8 cellular contexts compared by ENCODE assay signal in the genomic region with DNA sequence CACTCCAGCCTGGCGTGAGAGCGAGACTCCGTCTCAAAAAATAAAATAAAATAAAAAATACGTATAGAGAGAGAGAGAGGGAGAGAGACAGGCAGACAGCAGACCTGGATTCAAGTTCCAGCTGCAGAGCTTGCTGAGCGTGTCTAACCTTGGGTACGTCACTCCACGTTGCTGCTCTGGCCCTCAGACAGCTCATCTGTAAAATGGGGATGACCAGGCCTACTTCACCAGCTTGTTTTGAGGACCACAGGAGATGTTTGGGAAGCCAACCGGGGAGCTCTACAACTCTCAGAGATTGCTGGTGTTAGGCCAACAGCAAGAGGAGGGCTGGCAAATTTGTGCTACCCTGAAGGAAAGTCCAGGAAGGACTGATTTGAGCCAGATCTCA. TPM values are rescaled to one million over a fixed set of nuclear protein-coding genes. Genes with fewer than 3 reads are reported as not detected.
DNase-seq lines count a peak whose midpoint lies in the region; ATAC-seq, FAIRE-seq and TF ChIP-seq lines count a peak whose summit lies in the region.

No MANE protein-coding gene starts in this region.

- peak overlapping the region; percentile 86 for H3K27ac Mint-ChIP-seq in CD4-positive, alpha-beta T cell

- H3K4ac ChIP-seq in H1 (replicated peaks; ENCODE audit: insufficient read length, low read depth, low read length) (peak overlapping the region; percentile 30), neuronal stem cell (ENCODE audit: low read length) (no peak overlapping the region)

- H3K27me3 Mint-ChIP-seq in CD4-positive, alpha-beta T cell, result no peaks in the 10 kb centered on the region

- H3K27me3 ChIP-seq in CD4-positive, alpha-beta T cell (ENCODE audit: control insufficient read depth, insufficient read depth, low read length), result no peaks in the 10 kb centered on the region
- H3K27me3 ChIP-seq in OCI-LY3 (ENCODE audit: low read depth, low read length) (no peaks in the 10 kb centered on the region), H1 (replicated peaks in 1 of 4; ENCODE audit: control insufficient read depth in 3 of 4, extremely low read depth in 1 of 4, insufficient read depth in 3 of 4, low read length in 3 of 4) (peaks cover 0 to 7% (median 4%) of the 10 kb centered on the region in 4 experiments; a peak in 5 of 7 replicates), neuronal stem cell (ENCODE audit: control insufficient read depth in 3 of 3, insufficient read depth in 3 of 3, low read depth in 1 of 3, low read length in 3 of 3) (peaks cover 0 to 35% (median 0%) of the 10 kb centered on the region in 3 experiments)

- 87% methylated on average over 8 of the region's 8 CpGs; no CpG with 5 or more reads in 1 of the 2 experiments for WGBS in H1 (ENCODE audit: extremely low coverage in 1 of 2, insufficient coverage in 1 of 2, insufficient read length in 1 of 2, insufficient replicate concordance in 2 of 2, low coverage in 1 of 2, low lambda C conversion rate in 2 of 2, missing lambda C conversion rate in 1 of 2), 2 experiments
- WGBS in neuronal stem cell (ENCODE audit: extremely low coverage in 2 of 2, insufficient read length in 2 of 2, insufficient replicate concordance in 1 of 2), 2 donors, result no CpG with 5 or more reads among the region's 8 CpGs

- DNase-seq in CD4-positive, alpha-beta T cell, result no peak
- DNase-seq in H1 (ENCODE audit: low read depth in 1 of 2, low spot score in 2 of 2) (peak in 1 of 2 experiments; percentile 33), neuronal stem cell (ENCODE audit: low spot score) (no peak), 8988T (no peak), KG1 (lab: John Stamatoyannopoulos, UW) (no peak)

- H3K4me1 ChIP-seq in OCI-LY3 (ENCODE audit: low read length) (peaks cover 36% of the 10 kb centered on the region), H1 (replicated peaks in 1 of 4; ENCODE audit: control insufficient read depth in 3 of 4, insufficient read depth in 4 of 4, low read length in 3 of 4) (peaks cover 11 to 25% (median 24%) of the 10 kb centered on the region in 4 experiments; a peak in 6 of 7 replicates), neuronal stem cell (ENCODE audit: control insufficient read depth in 2 of 2, insufficient read depth in 1 of 2, low read depth in 1 of 2, low read length in 2 of 2) (peaks cover 2 to 9% of the 10 kb centered on the region in 2 donors)

- peaks cover 25% of the 10 kb centered on the region for H4K20me1 ChIP-seq in OCI-LY3 (ENCODE audit: insufficient read depth, low read length)
- peaks cover 0 to 5% of the 10 kb centered on the region in 2 experiments for H4K20me1 ChIP-seq in H1 (replicated peaks in 1 of 2; ENCODE audit: control insufficient read depth in 1 of 2, insufficient read depth in 2 of 2, low read length in 2 of 2)

- H3K4me1 Mint-ChIP-seq in CD4-positive, alpha-beta T cell (ENCODE audit: low read depth), result peaks cover 71% of the 10 kb centered on the region

- no peaks in the 10 kb centered on the region for H3K9me3 Mint-ChIP-seq in CD4-positive, alpha-beta T cell

- H3K4me2 ChIP-seq in OCI-LY3 (ENCODE audit: low read length) (peak overlapping the region; percentile 94), H1 (ENCODE audit: insufficient read depth in 1 of 2, low read depth in 2 of 2, low read length in 2 of 2) (peak overlapping the region; percentile 89 to 96), neuronal stem cell (ENCODE audit: insufficient read depth, low read length, poor library complexity, severe bottlenecking) (peak overlapping the region; percentile 82)

- H3K36me3 ChIP-seq in OCI-LY3 (replicated peaks; ENCODE audit: low read depth, low read length) (peaks cover 8% of the 10 kb centered on the region), H1 (ENCODE audit: control insufficient read depth in 2 of 4, insufficient read depth in 4 of 4, low read length in 3 of 4) (no peaks in the 10 kb centered on the region), neuronal stem cell (replicated peaks in 1 of 2; ENCODE audit: control insufficient read depth in 2 of 2, insufficient read depth in 2 of 2, low read length in 2 of 2) (no peaks in the 10 kb centered on the region)

- peak overlapping the region; percentile 84 for H3K9ac ChIP-seq in OCI-LY3 (ENCODE audit: low read length)
- peak overlapping the region in 2 of 4 experiments; percentile 40 to 52; a peak in 3 of 7 replicates for H3K9ac ChIP-seq in H1 (replicated peaks in 1 of 4; ENCODE audit: extremely low read depth in 1 of 4, low read depth in 3 of 4, low read length in 3 of 4)
- no peak overlapping the region for H3K9ac ChIP-seq in neuronal stem cell (ENCODE audit: low read depth, low read length, poor library complexity)

- H3K36me3 Mint-ChIP-seq in CD4-positive, alpha-beta T cell (ENCODE audit: low read depth), result peaks cover 18% of the 10 kb centered on the region

- FAIRE-seq in H1 (lab: Jason Lieb, UNC), result no peak

- H3K79me2 ChIP-seq in OCI-LY3 (ENCODE audit: low read length), result peaks cover 44% of the 10 kb centered on the region
- H3K79me2 ChIP-seq in H1 (ENCODE audit: control insufficient read depth in 1 of 2, insufficient read depth in 2 of 2, low read length in 2 of 2), result peaks cover 0 to 39% of the 10 kb centered on the region in 2 experiments; a peak in 2 of 4 replicates

- H2AK5ac ChIP-seq in H1 (ENCODE audit: low read depth, low read length) (no peak overlapping the region), neuronal stem cell (ENCODE audit: low read depth, low read length) (no peak overlapping the region)

- H3K14ac ChIP-seq in H1 (ENCODE audit: insufficient read length) (no peak overlapping the region), neuronal stem cell (ENCODE audit: low read length) (no peak overlapping the region)

- H3K56ac ChIP-seq in H1 (replicated peaks; ENCODE audit: insufficient read length, low read depth, low read length), result no peak overlapping the region

- peaks cover 5% of the 10 kb centered on the region for H3K23me2 ChIP-seq in H1 (ENCODE audit: low read depth, low read length)

- H4K8ac ChIP-seq in H1 (ENCODE audit: extremely low read depth, insufficient read depth, low read length) (no peak overlapping the region; the same call in 1 of the 2 replicates), neuronal stem cell (ENCODE audit: low read depth, low read length) (no peak overlapping the region)

- peaks cover 20% of the 10 kb centered on the region for H3K79me1 ChIP-seq in H1 (ENCODE audit: low read depth, low read length)
- peaks cover 3% of the 10 kb centered on the region for H3K79me1 ChIP-seq in neuronal stem cell (ENCODE audit: low read depth, low read length)

- no peak for ATAC-seq in CD4-positive, alpha-beta T cell (ENCODE audit: poor library complexity)
- ATAC-seq in HG03521 (IDR thresholded peaks at IDR 0.05; ENCODE audit: unreplicated experiment) (no peak), HG03432 (IDR thresholded peaks at IDR 0.05; ENCODE audit: unreplicated experiment) (no peak)

- CTCF ChIA-PET in CD4-positive, alpha-beta T cell (lab: Charles Lee), result no interaction called here
- CTCF ChIA-PET in H1 (lab: Charles Lee; ENCODE audit: partially characterized antibody), result interaction anchor here (0.6 to 2.7 kb wide), 14 partner anchors 10 to 1664 kb away, joined by 3 to 19 read pairs (median 4); no protein-coding TSS in a partner anchor

- no peak for TF ChIP-seq CTCF in CD4-positive, alpha-beta T cell (IDR thresholded peaks at IDR 0.05)
- TF ChIP-seq CTCF in OCI-LY3 (IDR thresholded peaks at IDR 0.05; ENCODE audit: low read depth, low read length), result no peak
- no peak for TF ChIP-seq CTCF in H1 (IDR thresholded peaks at IDR 0.05; ENCODE audit: control extremely low read depth in 1 of 3, insufficient read depth in 1 of 3, low read depth in 1 of 3, low read length in 3 of 3)

- peak overlapping the region; percentile 84 for H2BK120ac ChIP-seq in H1 (replicated peaks; ENCODE audit: low read depth, low read length)
- H2BK120ac ChIP-seq in neuronal stem cell (ENCODE audit: low read depth, low read length), result no peak overlapping the region

- H3K18ac ChIP-seq in H1 (ENCODE audit: extremely low read depth, low read length) (peak overlapping the region; percentile 75), neuronal stem cell (ENCODE audit: low read length) (no peak overlapping the region)

- no peak for TF ChIP-seq EP300 in H1 (IDR thresholded peaks at IDR 0.05; ENCODE audit: borderline replicate concordance in 1 of 2, low read depth in 2 of 2, low read length in 2 of 2)

- peak overlapping the region; percentile 94 for H3K4me3 Mint-ChIP-seq in CD4-positive, alpha-beta T cell

- no peak for TF ChIP-seq POLR2A in H1 (IDR thresholded peaks at IDR 0.05; ENCODE audit: control extremely low read depth in 1 of 2, low read depth in 2 of 2, low read length in 2 of 2)

- H2BK15ac ChIP-seq in H1 (ENCODE audit: low read length) (0 out of 2 replicates have a peak overlapping the region, but pooled peaks have one; percentile 82), neuronal stem cell (ENCODE audit: low read length) (no peak overlapping the region)

- H4K5ac ChIP-seq in H1 (ENCODE audit: insufficient read length, low read depth, low read length), result peak overlapping the region; percentile 23

- H4K91ac ChIP-seq in H1 (replicated peaks; ENCODE audit: insufficient read length, low read length) (peak overlapping the region; percentile 52), neuronal stem cell (ENCODE audit: low read depth, low read length, poor library complexity) (no peak overlapping the region)

- H2BK20ac ChIP-seq in H1 (ENCODE audit: low read length), result no peak overlapping the region; the same call in 1 of the 2 replicates

- TF ChIP-seq RAD21 in H1 (IDR thresholded peaks at IDR 0.05 in 1 of 2, conservative IDR thresholded peaks at IDR 0.05 in 1 of 2; ENCODE audit: low read depth in 2 of 2, low read length in 2 of 2), result no peak

- no peaks in the 10 kb centered on the region for H3K9me3 ChIP-seq in CD4-positive, alpha-beta T cell (ENCODE audit: control insufficient read depth, low read length)
- no peaks in the 10 kb centered on the region for H3K9me3 ChIP-seq in OCI-LY3 (ENCODE audit: insufficient read depth, low read length)
- H3K9me3 ChIP-seq in H1 (ENCODE audit: insufficient read depth in 2 of 2, low read depth in 1 of 2, low read length in 1 of 2), result no peaks in the 10 kb centered on the region
- peaks cover 0 to 8% of the 10 kb centered on the region in 2 donors for H3K9me3 ChIP-seq in neuronal stem cell (replicated peaks in 1 of 2; ENCODE audit: control insufficient read depth in 2 of 2, insufficient read depth in 1 of 2, low read depth in 1 of 2, low read length in 2 of 2)

- peak overlapping the region; percentile 23 for H3K27ac ChIP-seq in CD4-positive, alpha-beta T cell (ENCODE audit: low read depth, low read length)
- H3K27ac ChIP-seq in OCI-LY3 (ENCODE audit: low read length), result peak overlapping the region; percentile 16; the same call in 1 of the 2 replicates
- no peak overlapping the region for H3K27ac ChIP-seq in H1 (ENCODE audit: low read depth, low read length)
- H3K27ac ChIP-seq in neuronal stem cell (replicated peaks; ENCODE audit: low read length), result no peak overlapping the region

- H3K23ac ChIP-seq in H1 (ENCODE audit: insufficient read length) (no peak overlapping the region), neuronal stem cell (ENCODE audit: low read depth, low read length, poor library complexity) (no peak overlapping the region)

- intact Hi-C loops in CD4-positive, alpha-beta T cell (cut with DNase I, micrococcal nuclease), result loop anchor here (2.0 to 10.0 kb wide), 5 partner anchors 49 to 256 kb away; partner anchors contain the start of gene SLC30A1 (in 1 of the 2)

- H2BK5ac ChIP-seq in H1 (ENCODE audit: low read depth, low read length), result no peak overlapping the region
- no peak overlapping the region for H2BK5ac ChIP-seq in neuronal stem cell (ENCODE audit: low read length)

- H2BK12ac ChIP-seq in H1 (ENCODE audit: low read depth, low read length) (peak overlapping the region; percentile 40), neuronal stem cell (ENCODE audit: low read length) (no peak overlapping the region)

- POLR2A ChIA-PET in CD4-positive, alpha-beta T cell (lab: Charles Lee), result interaction anchor here (0.6 to 4.9 kb wide), 8 partner anchors 11 to 960 kb away, joined by 3 to 44 read pairs (median 4); partner anchors contain the start of gene RCOR3
- POLR2A ChIA-PET in H1 (lab: Charles Lee; ENCODE audit: partially characterized antibody), result interaction anchor here (0.6 to 1.6 kb wide), 3 partner anchors 14 to 145 kb away, joined by 3 to 4 read pairs (median 3); no protein-coding TSS in a partner anchor

- H2AFZ ChIP-seq in OCI-LY3 (ENCODE audit: low read depth, low read length) (peak overlapping the region; percentile 97), H1 (ENCODE audit: low read length) (peak overlapping the region; percentile 100), neuronal stem cell (ENCODE audit: low read length) (peak overlapping the region; percentile 89)

- peak overlapping the region; percentile 79 for H3K4me3 ChIP-seq in OCI-LY3 (ENCODE audit: low read length)
- H3K4me3 ChIP-seq in H1 (ENCODE audit: extremely low read depth in 1 of 4, insufficient read depth in 2 of 4, low read depth in 3 of 4, low read length in 4 of 4), result peak overlapping the region; percentile 36 to 84 (median 55); a peak in 7 of 8 replicates
- H3K4me3 ChIP-seq in neuronal stem cell (ENCODE audit: low read length in 2 of 2), result peak overlapping the region; percentile 43 to 56

RNA-seq across cellular contexts. Expression of gene TRAF5, which starts 0.5 kb away (rescaled TPM):
- 10 to 100 TPM; 21.9 to 23.2 TPM for total RNA-seq in CD4-positive, alpha-beta T cell
- 17.1 and 17.9 TPM in 2 replicates for total RNA-seq in H1 (2021; fragmentation: NEBNext Ultra II Directional; extraction: Animal tissue kit (Norgen Biotek cat#: 25700))
- 11.7 and 13.0 TPM in 2 replicates for polyA plus RNA-seq in H1 (2011; rRNA removed)
- polyA plus RNA-seq in H1 (2011; cell fraction: cytosol; rRNA removed), result 19.8 TPM
- 32.7 TPM for polyA plus RNA-seq in H1 (2011; cell fraction: nucleus; rRNA removed)
- polyA plus RNA-seq in H1 (2012, experiment 1 of 2), result 12.9 to 18.7 TPM (median 16.8 TPM) in 4 replicates
- polyA plus RNA-seq in H1 (2012, experiment 2 of 2), result 0.73 TPM
- 8.2 TPM for polyA plus RNA-seq in H1 (2013, experiment 1 of 2)
- 8.3 TPM for polyA plus RNA-seq in H1 (2013, experiment 2 of 2)
- 17.2 and 19.7 TPM in 2 replicates for polyA minus RNA-seq in H1 (2011; rRNA and poly(A)+ RNA removed)
- polyA minus RNA-seq in H1 (2011; cell fraction: cytosol; rRNA and poly(A)+ RNA removed), result 9.0 TPM
- 26.8 TPM for polyA minus RNA-seq in H1 (2011; cell fraction: nucleus; rRNA and poly(A)+ RNA removed)
- polyA plus RNA-seq in neuronal stem cell (2013, experiment 1 of 2), result 10.8 TPM
- 10.7 TPM for polyA plus RNA-seq in neuronal stem cell (2013, experiment 2 of 2)

Comparison
In these comparisons a context has a peak if more than half of its experiments do, and no peak if none do; other contexts are left out.
1. H3K27ac ChIP-seq: peak in CD4-positive, alpha-beta T cell (single experiment) and OCI-LY3 (single experiment); none in H1 (single experiment) and neuronal stem cell (single experiment).
2. Peak in every context shown above with its lines, with median percentiles within 50 percentile points of each other: H2AFZ ChIP-seq, H3K4me2 ChIP-seq and H3K4me3 ChIP-seq.